21 cellular contexts compared by ENCODE assay signal in genomic region chr22:25364281-25364680, GRCh38.
A peak's percentile ranks its signal among the peaks of the same experiment; 100 is the strongest.
DNase-seq lines count a peak whose midpoint lies in the region; ATAC-seq and TF ChIP-seq lines count a peak whose summit lies in the region.
"Had no signal": no experiment of that assay in that cellular context is flagged by ENCODE, and none has a peak within 500 bp of the region (broad histone marks: within the 10 kb centered on the region; RNA-seq: fewer than 3 reads in every experiment).

No MANE protein-coding gene starts in this region.

- H3K4me1 Mint-ChIP-seq in activated CD4-positive, alpha-beta T cell treated with anti-CD3 and anti-CD28 coated beads, Interleukin-2, amount 10 ng/mL, durations not matched to agents 24 days and 14 days, result peaks cover 9% of the 10 kb centered on the region
- H3K4me1 Mint-ChIP-seq in CD14-positive monocyte, result peaks cover 34% of the 10 kb centered on the region
- peaks cover 18 to 19% of the 10 kb centered on the region in 2 donors for H3K4me1 Mint-ChIP-seq in effector memory CD8-positive, alpha-beta T cell (ENCODE audit: low read depth in 2 of 2)

- no peak for ATAC-seq in effector memory CD8-positive, alpha-beta T cell (replicated peaks)
- no peak for ATAC-seq in sciatic nerve
- no peak for ATAC-seq in HG02623 (IDR thresholded peaks at IDR 0.05; ENCODE audit: unreplicated experiment)

- no peak overlapping the region for H3K4me3 Mint-ChIP-seq in activated CD4-positive, alpha-beta T cell treated with anti-CD3 and anti-CD28 coated beads, Interleukin-2, amount 10 ng/mL, durations not matched to agents 24 days and 14 days
- H3K4me3 Mint-ChIP-seq in CD14-positive monocyte, result no peak overlapping the region
- H3K4me3 Mint-ChIP-seq in effector memory CD8-positive, alpha-beta T cell, result no peak overlapping the region
- H3K4me3 Mint-ChIP-seq: B cell, nephron had no signal

- intact Hi-C loops in activated CD4-positive, alpha-beta T cell treated with anti-CD3 and anti-CD28 coated beads, Interleukin-2, amount 10 ng/mL, durations not matched to agents 24 days and 14 days (cut with micrococcal nuclease), result loop anchor here (10.0 kb wide), 1 partner anchor 81 kb away; no protein-coding TSS in a partner anchor
- intact Hi-C loops in CD14-positive monocyte (cut with micrococcal nuclease), result loop anchor here in 1 of 2 donors (5.0 kb wide), 1 partner anchor 83 kb away; no protein-coding TSS in a partner anchor
- intact Hi-C loops in sciatic nerve (cut with DNase I), result no loop called here

- H3K36me3 Mint-ChIP-seq in activated CD4-positive, alpha-beta T cell treated with anti-CD3 and anti-CD28 coated beads, Interleukin-2, amount 10 ng/mL, durations not matched to agents 24 days and 14 days (ENCODE audit: low read depth), result peaks cover 2% of the 10 kb centered on the region
- peaks cover 31 to 42% of the 10 kb centered on the region in 2 donors for H3K36me3 Mint-ChIP-seq in CD14-positive monocyte
- peaks cover 12% of the 10 kb centered on the region for H3K36me3 Mint-ChIP-seq in effector memory CD8-positive, alpha-beta T cell (ENCODE audit: insufficient read depth)

- DNase-seq in activated CD4-positive, alpha-beta T cell treated with anti-CD3 and anti-CD28 coated beads, Interleukin-2, amount 10 ng/mL, durations not matched to agents 24 days and 14 days, result no peak
- no peak for DNase-seq in activated CD4-positive, alpha-beta T cell treated with anti-CD3 and anti-CD28 coated beads for 4 hours
- DNase-seq in CD14-positive monocyte (ENCODE audit: low spot score) (peak; percentile 26), sciatic nerve (ENCODE audit: low spot score) (peak; percentile 37), NCI-H345 (lab: John Stamatoyannopoulos, UW) (no peak)
- DNase-seq in effector memory CD8-positive, alpha-beta T cell, result no peak
- DNase-seq in activated CD4-positive, CD25-positive, alpha-beta regulatory T cell treated with anti-CD3 and anti-CD28 coated beads, Interleukin-2, amount 50 U/mL, for 72 hours, result no peak
- DNase-seq: activated CD4-positive, alpha-beta T cell treated with anti-CD3 and anti-CD28 coated beads for 1 hour; amniotic stem cell; Calu3; EL; NCI-H1105; NCI-H2029 treated with DMSO at 0.1 percent for 48 hours; NCI-H446; NK-92 treated with Interleukin-12 subunit alpha and Interleukin-12 subunit beta, amount 100 ng/mL, for 24 hours; stimulated activated CD4-positive, alpha-beta T cell treated with anti-CD3 and anti-CD28 coated beads, Interleukin-4, amount 100 ng/mL, for 1 hour; uterus had no signal

- TF ChIP-seq CTCF in CD14-positive monocyte (IDR thresholded peaks at IDR 0.05), result no peak

- H3K9me3 Mint-ChIP-seq in activated CD4-positive, alpha-beta T cell treated with anti-CD3 and anti-CD28 coated beads, Interleukin-2, amount 10 ng/mL, durations not matched to agents 24 days and 14 days, result no peaks in the 10 kb centered on the region
- H3K9me3 Mint-ChIP-seq in CD14-positive monocyte, result peaks cover 0 to 1% (median 0%) of the 10 kb centered on the region in 7 donors
- H3K9me3 Mint-ChIP-seq in effector memory CD8-positive, alpha-beta T cell, result no peaks in the 10 kb centered on the region
- H3K9me3 Mint-ChIP-seq: activated T-helper 2 cell treated with anti-CD3 and anti-CD28 coated beads, Interferon-gamma antibody, Interleukin-2, Interleukin-4, amounts not matched to agents 10 μg/mL and 5 μg/mL and 100 μg/mL, durations not matched to agents 14 hours and 24 hours and 36 hours; nephron had no signal

- peak overlapping the region; percentile 15 for H3K27ac Mint-ChIP-seq in activated CD4-positive, alpha-beta T cell treated with anti-CD3 and anti-CD28 coated beads, Interleukin-2, amount 10 ng/mL, durations not matched to agents 24 days and 14 days
- peak overlapping the region in 4 of 7 donors; percentile 12 to 76 (median 42) for H3K27ac Mint-ChIP-seq in CD14-positive monocyte
- H3K27ac Mint-ChIP-seq in effector memory CD8-positive, alpha-beta T cell, result peak overlapping the region; percentile 73 to 76
- H3K27ac Mint-ChIP-seq: activated T-helper 2 cell treated with anti-CD3 and anti-CD28 coated beads, Interferon-gamma antibody, Interleukin-2, Interleukin-4, amounts not matched to agents 10 μg/mL and 5 μg/mL and 100 μg/mL, durations not matched to agents 14 hours and 24 hours and 36 hours; B cell; nephron had no signal

- H3K27me3 Mint-ChIP-seq in activated CD4-positive, alpha-beta T cell treated with anti-CD3 and anti-CD28 coated beads, Interleukin-2, amount 10 ng/mL, durations not matched to agents 24 days and 14 days, result no peaks in the 10 kb centered on the region
- no peaks in the 10 kb centered on the region for H3K27me3 Mint-ChIP-seq in CD14-positive monocyte (ENCODE audit: low read depth in 3 of 3)
- H3K27me3 Mint-ChIP-seq in effector memory CD8-positive, alpha-beta T cell, result no peaks in the 10 kb centered on the region
- H3K27me3 Mint-ChIP-seq: B cell had no signal

Comparison
In these comparisons a context has a peak if more than half of its experiments do, and no peak if none do; other contexts are left out.
1. DNase-seq: peak in CD14-positive monocyte (single experiment) and sciatic nerve (single experiment); none in activated CD4-positive, alpha-beta T cell treated with anti-CD3 and anti-CD28 coated beads, Interleukin-2, amount 10 ng/mL, durations not matched to agents 24 days and 14 days (single experiment), activated CD4-positive, alpha-beta T cell treated with anti-CD3 and anti-CD28 coated beads for 4 hours (0 of 2), effector memory CD8-positive, alpha-beta T cell (0 of 3), NCI-H345 (single experiment) and activated CD4-positive, CD25-positive, alpha-beta regulatory T cell treated with anti-CD3 and anti-CD28 coated beads, Interleukin-2, amount 50 U/mL, for 72 hours (single experiment).
2. H3K27ac Mint-ChIP-seq: peak in every context shown above with its lines; median percentile 74 in effector memory CD8-positive, alpha-beta T cell; 42 in CD14-positive monocyte; 15 in activated CD4-positive, alpha-beta T cell treated with anti-CD3 and anti-CD28 coated beads, Interleukin-2, amount 10 ng/mL, durations not matched to agents 24 days and 14 days.